ENCODE assay signal across 28 cellular contexts in genomic region chr6:3714111-3714510, GRCh38. TPM values are rescaled to one million over a fixed set of nuclear protein-coding genes. Genes with fewer than 3 reads are reported as not detected.
"Had no signal": no experiment of that assay in that cellular context is flagged by ENCODE, and none has a peak within 500 bp of the region (broad histone marks: within the 10 kb centered on the region; RNA-seq: fewer than 3 reads in every experiment).

No MANE protein-coding gene starts in this region.

- H3K27me3 Mint-ChIP-seq: stimulated activated memory B cell treated with anti-CD40 and anti-IgM and Interleukin-4, amounts not matched to agents 10 μg/mL and 1 μg/mL and 100 μg/mL, for 72 hours; stimulated activated naive CD8-positive, alpha-beta T cell treated with anti-CD3 and anti-CD28 coated beads, Interleukin-15, amount 100 ng/mL, for 72 hours had no signal

- H3K4me1 Mint-ChIP-seq: immature natural killer cell; naive B cell; natural killer cell; stimulated activated memory B cell treated with anti-CD40 and anti-IgM and Interleukin-4, amounts not matched to agents 10 μg/mL and 1 μg/mL and 100 μg/mL, for 72 hours had no signal

- H3K79me2 ChIP-seq: parathyroid adenoma had no signal

- H3K4me2 ChIP-seq: neural progenitor cell, smooth muscle cell had no signal

- H3K4me1 ChIP-seq: left lung, lower lobe of right lung, right atrium auricular region, transverse colon, uterus had no signal

- H2AFZ ChIP-seq: neural progenitor cell, parathyroid adenoma had no signal

- H3K27ac ChIP-seq: left lung, lower lobe of right lung, neutrophil, parathyroid adenoma, right atrium auricular region, right lobe of liver, transverse colon, uterus had no signal

- H3K27me3 ChIP-seq: left lung, neural progenitor cell, neutrophil, right atrium auricular region, right lobe of liver, transverse colon, uterus had no signal

- H3K4me3 ChIP-seq: left lung, lower lobe of right lung, neural progenitor cell, right atrium auricular region, right lobe of liver, smooth muscle cell, transverse colon, uterus had no signal

- H3K9ac ChIP-seq: neural progenitor cell, parathyroid adenoma had no signal

- H3K36me3 ChIP-seq: left lung, lower lobe of right lung, neural progenitor cell, neutrophil, right atrium auricular region, right lobe of liver, transverse colon, uterus had no signal

- H3K36me3 Mint-ChIP-seq: immature natural killer cell, naive B cell, natural killer cell, neural progenitor cell had no signal

- H3K9me3 ChIP-seq: lower lobe of right lung, neutrophil, right atrium auricular region, right lobe of liver, transverse colon, uterus had no signal

- H3K9me3 Mint-ChIP-seq: immature natural killer cell; naive B cell; natural killer cell; neural progenitor cell; stimulated activated naive CD8-positive, alpha-beta T cell treated with anti-CD3 and anti-CD28 coated beads, Interleukin-15, amount 100 ng/mL, for 72 hours had no signal

- H3K4me3 Mint-ChIP-seq: immature natural killer cell; mesothelial cell of epicardium; naive B cell; natural killer cell; nephron progenitor cell; neural progenitor cell; stimulated activated memory B cell treated with anti-CD40 and anti-IgM and Interleukin-4, amounts not matched to agents 10 μg/mL and 1 μg/mL and 100 μg/mL, for 72 hours; stimulated activated naive CD8-positive, alpha-beta T cell treated with anti-CD3 and anti-CD28 coated beads, Interleukin-15, amount 100 ng/mL, for 72 hours had no signal

- H3K27ac Mint-ChIP-seq: immature natural killer cell; natural killer cell; nephron progenitor cell; neural progenitor cell; stimulated activated memory B cell treated with anti-CD40 and anti-IgM and Interleukin-4, amounts not matched to agents 10 μg/mL and 1 μg/mL and 100 μg/mL, for 72 hours; stimulated activated naive CD8-positive, alpha-beta T cell treated with anti-CD3 and anti-CD28 coated beads, Interleukin-15, amount 100 ng/mL, for 72 hours had no signal

- DNase-seq: hypothalamus; immature natural killer cell; kidney; left colon; left lung; lower lobe of right lung; mesendoderm; naive B cell; natural killer cell; nephron progenitor cell; occipital lobe; right lobe of liver; stimulated activated CD4-positive, alpha-beta T cell treated with anti-CD3 and anti-CD28 coated beads, Interleukin-1b, Interleukin-23, amount 100 ng/mL, for 48 hours; stimulated activated CD4-positive, alpha-beta T cell treated with anti-CD3 and anti-CD28 coated beads, Interleukin-2, amount 100 ng/mL, for 48 hours; stimulated activated CD4-positive, alpha-beta T cell treated with anti-CD3 and anti-CD28 coated beads, Interleukin-4, amount 100 ng/mL, for 4 hours; stimulated activated CD8-positive, alpha-beta memory T cell treated with anti-CD3 and anti-CD28 coated beads, Interleukin-4, amount 100 ng/mL, for 48 hours; stimulated activated naive CD4-positive, alpha-beta T cell treated with Interleukin-2 at 50 U/mL for 16 hours; stimulated activated naive CD8-positive, alpha-beta T cell treated with anti-CD3 and anti-CD28 coated beads, Interleukin-15, amount 100 ng/mL, for 72 hours; substantia nigra; transverse colon; uterus had no signal

RNA-seq across cellular contexts. Expression of gene PXDC1, which starts 37.4 kb away (rescaled TPM):
- polyA plus RNA-seq: immature natural killer cell had no signal
